Comparison of ENCODE assay signal across 36 cellular contexts in the genomic region with DNA sequence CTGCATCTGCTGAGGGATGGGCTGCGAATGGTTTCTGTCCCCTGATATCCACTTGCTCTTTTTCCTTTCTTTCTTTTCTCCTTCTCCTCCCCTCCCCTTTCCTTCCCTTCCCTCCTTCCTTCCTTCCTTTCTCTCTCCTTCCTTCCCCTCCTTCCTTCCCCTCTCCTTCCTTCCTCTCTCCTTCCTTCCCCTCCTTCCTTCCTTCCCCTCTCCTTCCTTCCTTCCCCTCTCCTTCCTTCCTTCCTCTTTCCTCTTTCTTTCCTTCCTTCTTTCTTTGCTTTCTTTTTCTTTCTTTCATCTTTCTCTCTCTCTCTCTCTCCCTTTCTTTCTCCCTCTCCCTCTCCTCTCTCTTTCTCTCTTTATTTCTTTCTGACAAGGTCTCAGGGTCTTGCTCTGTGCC. TPM values are rescaled to one million over a fixed set of nuclear protein-coding genes. Genes with fewer than 3 reads are reported as not detected.
"Had no signal": no experiment of that assay in that cellular context is flagged by ENCODE, and none has a peak within 500 bp of the region (broad histone marks: within the 10 kb centered on the region; RNA-seq: fewer than 3 reads in every experiment).

No MANE protein-coding gene starts in this region.

- H3K9me3 ChIP-seq: adrenal gland, body of pancreas, breast epithelium had no signal

- H3K4me3 ChIP-seq: adrenal gland, body of pancreas, breast epithelium had no signal

- H3K27me3 ChIP-seq: adrenal gland, body of pancreas, brain microvascular endothelial cell, breast epithelium had no signal

- DNase-seq: activated B cell treated with CpG ODN at 0.5 μM for 24 hours; activated CD4-positive, alpha-beta memory T cell treated with anti-CD3 and anti-CD28 coated beads for 36 hours; activated CD4-positive, alpha-beta T cell treated with anti-CD3 and anti-CD28 coated beads for 4 hours; activated CD4-positive, alpha-beta T cell treated with anti-CD3 and anti-CD28 coated beads, Interleukin-2, amount 10 ng/mL, durations not matched to agents 24 days and 14 days; activated CD4-positive, alpha-beta T cell treated with anti-CD3 and anti-CD28 coated beads, Interleukin-2, amount 50 U/mL, for 1 hour; activated CD4-positive, alpha-beta T cell treated with anti-CD3 and anti-CD28 coated beads, Interleukin-2, amount 50 U/mL, for 4 hours; activated CD4-positive, CD25-positive, alpha-beta regulatory T cell treated with anti-CD3 and anti-CD28 coated beads, Interleukin-2, amount 50 U/mL, for 72 hours; activated CD8-positive, alpha-beta memory T cell treated with anti-CD3 and anti-CD28 coated beads, Interleukin-2, amount 50 U/mL, for 4 hours; activated CD8-positive, alpha-beta T cell treated with anti-CD3 and anti-CD28 coated beads for 36 hours; activated effector memory CD4-positive, alpha-beta T cell treated with anti-CD3 and anti-CD28 coated beads, Interleukin-2, amount 50 U/mL, for 16 hours; activated gamma-delta T cell treated with Interleukin-2 at 50 U/mL for 16 hours; activated naive CD4-positive, alpha-beta T cell; activated naive CD4-positive, alpha-beta T cell treated with anti-CD3 and anti-CD28 coated beads for 36 hours; activated naive CD4-positive, alpha-beta T cell treated with anti-CD3 and anti-CD28 coated beads, Interleukin-2, amount 50 U/mL, for 16 hours; activated naive CD8-positive, alpha-beta T cell treated with anti-CD3 and anti-CD28 coated beads for 36 hours; activated T-cell treated with anti-CD3 and anti-CD28 coated beads for 4 hours; activated T-cell treated with anti-CD3 and anti-CD28 coated beads, Interleukin-2, amount 50 U/mL, for 1 hour; activated T-cell treated with anti-CD3 and anti-CD28 coated beads, Interleukin-2, amount 50 U/mL, for 4 hours; activated T-cell treated with anti-CD3 and anti-CD28 coated beads, Interleukin-2, amount 50 U/mL, for 72 hours; adrenal gland; amniotic stem cell; aorta; body of pancreas; brain microvascular endothelial cell; central memory CD4-positive, alpha-beta T cell; T-helper 2 cell; T-helper 9 cell had no signal

- FAIRE-seq: astrocyte, colon, TTC549 had no signal

- ATAC-seq: activated CD8-positive, alpha-beta T cell treated with anti-CD3 and anti-CD28 coated beads for 36 hours; activated naive CD4-positive, alpha-beta T cell treated with anti-CD3 and anti-CD28 coated beads, Interleukin-2, amount 50 U/mL, for 72 hours; activated T-cell treated with anti-CD3 and anti-CD28 coated beads, Interleukin-2, amount 50 U/mL, for 4 hours; activated T-cell treated with anti-CD3 and anti-CD28 coated beads, Interleukin-2, amount 50 U/mL, for 72 hours; activated T-helper 17 cell treated with anti-CD3 and anti-CD28 coated beads, Interleukin-2, amount 50 U/mL, for 72 hours; body of pancreas had no signal

- H3K36me3 ChIP-seq: adrenal gland, brain microvascular endothelial cell, breast epithelium had no signal

- H3K4me1 ChIP-seq: adrenal gland, body of pancreas, breast epithelium had no signal

- H3K27ac ChIP-seq: adrenal gland, body of pancreas, brain microvascular endothelial cell, VCaP had no signal

RNA-seq across cellular contexts. Expression of gene SPDYE1, which starts 20.2 kb away (rescaled TPM):
- total RNA-seq: activated B cell treated with CpG ODN at 0.5 μM for 24 hours; activated CD4-positive, alpha-beta memory T cell treated with anti-CD3 and anti-CD28 coated beads for 36 hours; activated CD4-positive, alpha-beta T cell treated with anti-CD3 and anti-CD28 coated beads, Interleukin-2, amount 10 ng/mL, durations not matched to agents 24 days and 14 days; activated CD8-positive, alpha-beta memory T cell treated with anti-CD3 and anti-CD28 coated beads for 36 hours; activated CD8-positive, alpha-beta T cell treated with anti-CD3 and anti-CD28 coated beads for 36 hours; activated naive CD4-positive, alpha-beta T cell treated with anti-CD3 and anti-CD28 coated beads for 36 hours; activated naive CD4-positive, alpha-beta T cell treated with anti-CD3 and anti-CD28 coated beads, Interleukin-2, amount 50 U/mL, for 72 hours; activated naive CD8-positive, alpha-beta T cell treated with anti-CD3 and anti-CD28 coated beads for 36 hours; activated T-cell treated with anti-CD3 and anti-CD28 coated beads, Interleukin-2, amount 50 U/mL, for 4 hours; activated T-cell treated with anti-CD3 and anti-CD28 coated beads, Interleukin-2, amount 50 U/mL, for 72 hours; activated T-helper 1 cell treated with anti-CD3 and anti-CD28 coated beads, Interleukin-12 subunit alpha, Interleukin-12 subunit beta, Interleukin-2, Interleukin-4 antibody, amounts not matched to agents 30 ng/mL and 10 ng/mL and 1 ng/mL, durations not matched to agents 14 hours and 24 hours and 36 hours; activated T-helper 17 cell treated with anti-CD3 and anti-CD28 coated beads, Interleukin-2, amount 50 U/mL, for 72 hours; aorta; astrocyte; body of pancreas; breast epithelium had no signal
- polyA plus RNA-seq: adrenal gland had no signal
